In the genomic region with DNA sequence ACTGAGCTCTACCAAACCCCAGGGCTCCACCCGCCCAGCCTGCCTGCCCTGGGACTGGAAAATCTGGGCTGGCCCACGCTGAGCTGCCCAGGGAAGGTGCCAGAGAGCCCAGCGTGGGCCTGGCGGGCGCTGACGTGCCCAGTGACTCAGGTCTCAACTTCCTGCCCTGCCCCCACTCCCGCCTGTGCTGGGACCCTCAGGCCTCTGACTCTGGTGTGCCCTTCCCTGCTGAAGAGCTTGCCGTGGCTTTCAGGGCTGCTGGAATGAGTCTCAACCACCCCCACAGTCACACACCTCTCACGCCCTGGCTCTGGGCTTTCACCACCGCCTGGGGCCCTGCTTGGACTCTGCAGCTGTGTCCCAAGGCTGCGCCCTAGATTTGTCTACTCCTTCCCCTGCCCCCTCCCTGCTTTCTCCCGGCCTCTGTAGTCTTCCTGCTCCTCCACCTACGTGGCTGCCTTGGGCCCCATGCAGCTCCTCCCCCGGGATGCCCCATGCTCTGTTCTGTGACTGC, we compare ENCODE assay signal across 12 cellular contexts. TPM values are rescaled to one million over a fixed set of nuclear protein-coding genes. Genes with fewer than 3 reads are reported as not detected.
A peak's percentile ranks its signal among the peaks of the same experiment; 100 is the strongest.
DNase-seq lines count a peak whose midpoint lies in the region; ATAC-seq lines count a peak whose summit lies in the region.
"Had no signal": no experiment of that assay in that cellular context is flagged by ENCODE, and none has a peak within 500 bp of the region (broad histone marks: within the 10 kb centered on the region; RNA-seq: fewer than 3 reads in every experiment).

No MANE protein-coding gene starts in this region.

- ATAC-seq in activated T-cell treated with anti-CD3 and anti-CD28 coated beads, Interleukin-2, amount 50 U/mL, for 4 hours, result peak; percentile 51 to 72
- peak; percentile 75 for ATAC-seq in stimulated activated naive CD8-positive, alpha-beta T cell treated with anti-CD3 and anti-CD28 coated beads, Interleukin-15, Interleukin-2, amounts not matched to agents 100 U/mL and 50 U/mL, for 24 hours
- ATAC-seq in HG02798 (IDR thresholded peaks at IDR 0.05; ENCODE audit: poor library complexity, unreplicated experiment), result no peak

- H3K9me3 Mint-ChIP-seq in activated CD4-positive, alpha-beta T cell treated with anti-CD3 and anti-CD28 coated beads, Interleukin-2, amount 10 ng/mL, durations not matched to agents 24 days and 14 days, result no peaks in the 10 kb centered on the region
- no peaks in the 10 kb centered on the region for H3K9me3 Mint-ChIP-seq in activated T-cell treated with anti-CD3 and anti-CD28 coated beads, Interleukin-2, amount 50 U/mL, for 4 hours

- H3K36me3 ChIP-seq in Karpas-422 (ENCODE audit: insufficient read depth, low read length), result no peaks in the 10 kb centered on the region

- no peak overlapping the region for H3K4me3 Mint-ChIP-seq in activated CD4-positive, alpha-beta T cell treated with anti-CD3 and anti-CD28 coated beads, Interleukin-2, amount 10 ng/mL, durations not matched to agents 24 days and 14 days
- no peak overlapping the region for H3K4me3 Mint-ChIP-seq in activated T-cell treated with anti-CD3 and anti-CD28 coated beads, Interleukin-2, amount 50 U/mL, for 4 hours

- no peaks in the 10 kb centered on the region for H3K9me2 ChIP-seq in Karpas-422 (replicated peaks; ENCODE audit: insufficient read depth, low read length)

- no peak overlapping the region for H2AFZ ChIP-seq in Karpas-422 (ENCODE audit: low read length)

- H3K36me3 Mint-ChIP-seq in activated CD4-positive, alpha-beta T cell treated with anti-CD3 and anti-CD28 coated beads, Interleukin-2, amount 10 ng/mL, durations not matched to agents 24 days and 14 days (ENCODE audit: low read depth), result peaks cover 2% of the 10 kb centered on the region
- peaks cover 6% of the 10 kb centered on the region for H3K36me3 Mint-ChIP-seq in activated T-cell treated with anti-CD3 and anti-CD28 coated beads, Interleukin-2, amount 50 U/mL, for 4 hours (ENCODE audit: insufficient read depth)

- H3K4me3 ChIP-seq in Karpas-422 (ENCODE audit: low read length), result no peak overlapping the region
- H3K4me3 ChIP-seq: tibial nerve had no signal

- H4K20me1 ChIP-seq in Karpas-422 (ENCODE audit: insufficient read depth, low read depth, low read length), result no peaks in the 10 kb centered on the region

- no peaks in the 10 kb centered on the region for H3K27me3 ChIP-seq in Karpas-422 (ENCODE audit: low read length)
- H3K27me3 ChIP-seq: tibial nerve had no signal

- H3K9me3 ChIP-seq in Karpas-422 (ENCODE audit: low read length), result no peaks in the 10 kb centered on the region
- H3K9me3 ChIP-seq: tibial nerve had no signal

- H3K27me3 Mint-ChIP-seq in activated CD4-positive, alpha-beta T cell treated with anti-CD3 and anti-CD28 coated beads, Interleukin-2, amount 10 ng/mL, durations not matched to agents 24 days and 14 days, result no peaks in the 10 kb centered on the region
- H3K27me3 Mint-ChIP-seq in activated T-cell treated with anti-CD3 and anti-CD28 coated beads, Interleukin-2, amount 50 U/mL, for 4 hours (ENCODE audit: low read depth), result no peaks in the 10 kb centered on the region

- no peak for DNase-seq in activated CD4-positive, alpha-beta T cell treated with anti-CD3 and anti-CD28 coated beads, Interleukin-2, amount 10 ng/mL, durations not matched to agents 24 days and 14 days
- no peak for DNase-seq in activated CD4-positive, alpha-beta T cell treated with anti-CD3 and anti-CD28 coated beads for 1 hour
- DNase-seq in activated T-cell treated with anti-CD3 and anti-CD28 coated beads, Interleukin-2, amount 50 U/mL, for 4 hours, result no peak
- DNase-seq in fibroblast of peridontal ligament (ENCODE audit: extremely low read depth), result peak; percentile 34
- DNase-seq in stimulated activated naive CD8-positive, alpha-beta T cell treated with anti-CD3 and anti-CD28 coated beads, Interleukin-15, Interleukin-2, amounts not matched to agents 100 U/mL and 50 U/mL, for 24 hours, result peak; percentile 70
- no peak for DNase-seq in NOMO-1 (lab: John Stamatoyannopoulos, UW; ENCODE audit: unreplicated experiment in 2 of 2)
- DNase-seq in Karpas-422, result no peak
- DNase-seq: MV-4-11, posterior cingulate gyrus, RPMI8226 had no signal

- no peaks in the 10 kb centered on the region for H3K4me1 ChIP-seq in Karpas-422 (ENCODE audit: low read length)
- H3K4me1 ChIP-seq: tibial nerve had no signal

- no peak overlapping the region for H3K9ac ChIP-seq in Karpas-422 (ENCODE audit: low read length)

- H3K4me1 Mint-ChIP-seq in activated CD4-positive, alpha-beta T cell treated with anti-CD3 and anti-CD28 coated beads, Interleukin-2, amount 10 ng/mL, durations not matched to agents 24 days and 14 days, result peaks cover 6% of the 10 kb centered on the region
- H3K4me1 Mint-ChIP-seq in activated T-cell treated with anti-CD3 and anti-CD28 coated beads, Interleukin-2, amount 50 U/mL, for 4 hours (ENCODE audit: low read depth), result peaks cover 3% of the 10 kb centered on the region

- H3K4me2 ChIP-seq in Karpas-422 (ENCODE audit: low read depth, low read length, poor library complexity, severe bottlenecking), result no peak overlapping the region

- H3K79me2 ChIP-seq in Karpas-422 (ENCODE audit: low read length), result no peaks in the 10 kb centered on the region

- intact Hi-C loops in activated CD4-positive, alpha-beta T cell treated with anti-CD3 and anti-CD28 coated beads, Interleukin-2, amount 10 ng/mL, durations not matched to agents 24 days and 14 days (cut with micrococcal nuclease), result no loop called here

- no peak overlapping the region for H3K27ac ChIP-seq in Karpas-422 (ENCODE audit: low read length)

- H3K27ac Mint-ChIP-seq in activated CD4-positive, alpha-beta T cell treated with anti-CD3 and anti-CD28 coated beads, Interleukin-2, amount 10 ng/mL, durations not matched to agents 24 days and 14 days, result peak overlapping the region; percentile 58

RNA-seq across cellular contexts. Expression of a gene that starts 10.4 kb away (rescaled TPM):
- 23.1 and 23.5 TPM in 2 replicates for total RNA-seq in activated CD4-positive, alpha-beta T cell treated with anti-CD3 and anti-CD28 coated beads, Interleukin-2, amount 10 ng/mL, durations not matched to agents 24 days and 14 days
- 10 to 100 TPM; 18.1 to 19.8 (median 19.0) TPM for total RNA-seq in activated T-cell treated with anti-CD3 and anti-CD28 coated beads, Interleukin-2, amount 50 U/mL, for 4 hours
- 12.0 and 12.1 TPM in 2 replicates for total RNA-seq in Karpas-422 (2014; rRNA removed; shearing (Covaris generic); ENCODE audit: low replicate concordance)

RNA-seq across cellular contexts. Expression of a gene that starts 22.7 kb away (rescaled TPM):
- total RNA-seq in activated CD4-positive, alpha-beta T cell treated with anti-CD3 and anti-CD28 coated beads, Interleukin-2, amount 10 ng/mL, durations not matched to agents 24 days and 14 days, result 266 and 275 TPM in 2 replicates
- total RNA-seq in activated T-cell treated with anti-CD3 and anti-CD28 coated beads, Interleukin-2, amount 50 U/mL, for 4 hours, result 100 to 1,000 TPM; 235 to 264 (median 244) TPM
- 128 and 166 TPM in 2 replicates for total RNA-seq in Karpas-422 (2014; rRNA removed; shearing (Covaris generic); ENCODE audit: low replicate concordance)

RNA-seq across cellular contexts. Expression of a gene that starts 24.7 kb away (rescaled TPM):
- total RNA-seq in activated CD4-positive, alpha-beta T cell treated with anti-CD3 and anti-CD28 coated beads, Interleukin-2, amount 10 ng/mL, durations not matched to agents 24 days and 14 days, result 4.3 and 6.0 TPM in 2 replicates
- total RNA-seq in activated T-cell treated with anti-CD3 and anti-CD28 coated beads, Interleukin-2, amount 50 U/mL, for 4 hours, result 1 to 10 TPM; 1.5 to 3.0 (median 2.1) TPM
- total RNA-seq in Karpas-422 (2014; rRNA removed; shearing (Covaris generic); ENCODE audit: low replicate concordance), result 4.5 and 14.2 TPM in 2 replicates

RNA-seq across cellular contexts. Expression of a gene that starts 52.2 kb away (rescaled TPM):
- 158 and 162 TPM in 2 replicates for total RNA-seq in activated CD4-positive, alpha-beta T cell treated with anti-CD3 and anti-CD28 coated beads, Interleukin-2, amount 10 ng/mL, durations not matched to agents 24 days and 14 days
- total RNA-seq in activated T-cell treated with anti-CD3 and anti-CD28 coated beads, Interleukin-2, amount 50 U/mL, for 4 hours, result 100 to 1,000 TPM; 112 to 120 (median 114) TPM
- 124 and 145 TPM in 2 replicates for total RNA-seq in Karpas-422 (2014; rRNA removed; shearing (Covaris generic); ENCODE audit: low replicate concordance)

Comparison
In these comparisons a context has a peak if more than half of its experiments do, and no peak if none do; other contexts are left out.
1. DNase-seq: peak in fibroblast of peridontal ligament (single experiment) and stimulated activated naive CD8-positive, alpha-beta T cell treated with anti-CD3 and anti-CD28 coated beads, Interleukin-15, Interleukin-2, amounts not matched to agents 100 U/mL and 50 U/mL, for 24 hours (single experiment); none in activated CD4-positive, alpha-beta T cell treated with anti-CD3 and anti-CD28 coated beads, Interleukin-2, amount 10 ng/mL, durations not matched to agents 24 days and 14 days (single experiment), activated CD4-positive, alpha-beta T cell treated with anti-CD3 and anti-CD28 coated beads for 1 hour (single experiment), activated T-cell treated with anti-CD3 and anti-CD28 coated beads, Interleukin-2, amount 50 U/mL, for 4 hours (single experiment), NOMO-1 (0 of 2) and Karpas-422 (single experiment).